1 cellular context compared by ENCODE assay signal in the genomic region with DNA sequence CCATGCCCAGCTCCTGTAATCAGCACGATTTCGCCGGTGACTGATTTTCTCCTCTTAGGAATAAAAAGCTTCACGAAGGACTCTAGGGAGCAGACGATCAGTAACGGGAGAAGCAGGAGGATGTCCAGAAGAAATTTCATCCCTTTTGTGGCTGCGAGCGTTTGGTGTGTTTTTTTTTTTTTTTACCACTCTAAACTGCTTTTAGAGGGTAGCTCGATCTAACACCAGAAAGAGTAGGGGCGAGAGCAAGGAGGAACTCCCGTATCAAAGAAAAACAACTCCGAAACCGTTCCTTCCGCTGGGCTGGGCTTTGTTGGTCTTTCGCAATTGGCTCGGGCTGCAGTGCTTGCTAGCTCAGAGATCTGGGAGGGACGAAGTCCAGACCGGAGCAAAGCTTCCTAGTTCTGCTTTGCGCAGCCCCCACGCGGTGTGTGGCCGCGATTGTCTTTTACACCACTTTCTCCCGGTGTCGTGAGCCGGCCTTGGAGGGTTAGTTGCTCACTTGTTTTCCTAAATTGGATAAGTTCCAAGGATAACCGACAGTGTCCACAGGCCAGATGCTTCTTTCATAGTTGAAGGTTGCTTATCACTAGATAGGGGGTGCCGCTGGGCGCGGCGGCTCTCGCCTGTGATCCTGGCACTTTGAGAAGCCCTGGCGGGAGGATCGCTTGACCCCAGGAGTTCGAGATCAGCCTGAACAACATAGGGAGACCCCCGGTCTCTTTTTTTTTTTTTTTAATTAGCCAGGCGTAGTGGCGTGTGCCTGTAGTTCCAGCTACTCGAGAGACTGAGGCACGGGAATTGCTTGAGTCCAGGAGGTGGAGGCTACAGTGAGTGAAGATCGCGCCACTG.
TF ChIP-seq lines count a peak whose summit lies in the region.

Gene HSD17B11 (minus strand): TSS at position 258 of the 852 bp plus-strand sequence. CDS start 118 bp downstream, at position 140.

TF ChIP-seq in HCT116, 20 proteins besides CTCF, POLR2A, EP300 and RAD21 (continued from another document):
- TF ChIP-seq SP1 (IDR thresholded peaks at IDR 0.05; ENCODE audit: low read depth) (peak; percentile 10; the same call in 1 of the 2 replicates), ZBTB33 (IDR thresholded peaks at IDR 0.05; ENCODE audit: extremely low read depth, insufficient replicate concordance, low read length) (no peak), TCF7L2 (IDR thresholded peaks at IDR 0.05; ENCODE audit: borderline replicate concordance, extremely low read depth, insufficient read depth, insufficient read length) (peak; percentile 88), JUND (IDR thresholded peaks at IDR 0.05) (no peak), EZH2phosphoT487 (IDR thresholded peaks at IDR 0.05; ENCODE audit: borderline replicate concordance) (no peak), SRF (IDR thresholded peaks at IDR 0.05; ENCODE audit: low read depth) (0 out of 2 replicates have a peak, but pooled peaks have one; percentile 39), SIN3A (IDR thresholded peaks at IDR 0.05; ENCODE audit: low read depth) (no peak; the same call in 1 of the 2 replicates), EGR1 (IDR thresholded peaks at IDR 0.05; ENCODE audit: low read depth) (no peak), POLR2AphosphoS5 (IDR thresholded peaks at IDR 0.05; ENCODE audit: low read depth, low read length) (peak; percentile 82), FOSL1 (IDR thresholded peaks at IDR 0.05; ENCODE audit: low read depth) (no peak)
- TF ChIP-seq, protein P1, sequence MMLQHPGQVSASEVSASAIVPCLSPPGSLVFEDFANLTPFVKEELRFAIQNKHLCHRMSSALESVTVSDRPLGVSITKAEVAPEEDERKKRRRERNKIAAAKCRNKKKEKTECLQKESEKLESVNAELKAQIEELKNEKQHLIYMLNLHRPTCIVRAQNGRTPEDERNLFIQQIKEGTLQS (IDR thresholded peaks at IDR 0.05), result no peak
- TF ChIP-seq, protein P2, sequence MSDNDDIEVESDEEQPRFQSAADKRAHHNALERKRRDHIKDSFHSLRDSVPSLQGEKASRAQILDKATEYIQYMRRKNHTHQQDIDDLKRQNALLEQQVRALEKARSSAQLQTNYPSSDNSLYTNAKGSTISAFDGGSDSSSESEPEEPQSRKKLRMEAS (IDR thresholded peaks at IDR 0.05), result peak; percentile 84
